ENCODE assay signal across 9 cellular contexts in the genomic region with DNA sequence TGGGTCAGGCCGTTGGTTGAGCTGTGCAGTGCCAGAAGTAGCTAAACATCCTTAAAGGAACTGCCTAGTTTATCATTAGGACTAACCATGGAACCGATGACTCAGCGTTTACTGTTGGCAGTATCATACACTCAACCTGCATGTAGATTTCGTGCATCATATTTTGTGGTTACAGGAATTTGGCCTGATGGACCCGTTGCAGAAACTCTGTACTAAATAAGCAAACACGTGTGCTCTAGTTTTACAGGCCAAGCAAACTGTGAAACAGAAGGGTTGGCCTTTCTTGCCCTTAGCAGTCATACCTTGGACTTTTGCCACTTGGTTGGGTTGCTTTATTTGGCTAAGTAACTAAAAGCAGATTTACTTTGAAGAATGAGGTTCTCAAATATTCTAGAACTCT. TPM values are rescaled to one million over a fixed set of nuclear protein-coding genes. Genes with fewer than 3 reads are reported as not detected.
DNase-seq lines count a peak whose midpoint lies in the region; ATAC-seq and TF ChIP-seq lines count a peak whose summit lies in the region.
"Had no signal": no experiment of that assay in that cellular context is flagged by ENCODE, and none has a peak within 500 bp of the region (broad histone marks: within the 10 kb centered on the region; RNA-seq: fewer than 3 reads in every experiment).

No MANE protein-coding gene starts in this region.

- H3K27me3 ChIP-seq in dorsolateral prefrontal cortex: no peaks in the 10 kb centered on the region
- no peaks in the 10 kb centered on the region for H3K27me3 ChIP-seq in mucosa of rectum (ENCODE audit: control insufficient read depth in 2 of 2, insufficient read depth in 2 of 2, low read length in 2 of 2)

- intact Hi-C loops in dorsolateral prefrontal cortex (cut with DNase I): no loop called here

- peaks cover 17 to 33% of the 10 kb centered on the region in 2 donors for H3K36me3 ChIP-seq in mucosa of rectum (ENCODE audit: control insufficient read depth in 2 of 2, insufficient read depth in 2 of 2, low read length in 2 of 2)

- no peak for TF ChIP-seq CTCF in dorsolateral prefrontal cortex (IDR thresholded peaks at IDR 0.05 in 54 of 56, conservative IDR thresholded peaks at IDR 0.05 in 2 of 56; ENCODE audit: low read depth in 1 of 56, partially characterized antibody in 56 of 56)

- H3K27ac ChIP-seq in dorsolateral prefrontal cortex: peak overlapping the region in 44 of 59 donors; percentile 9 to 85 (median 62)
- peak overlapping the region; percentile 41 to 56 for H3K27ac ChIP-seq in mucosa of rectum (ENCODE audit: low read depth in 2 of 2, low read length in 2 of 2)

- ATAC-seq in HG03135 (IDR thresholded peaks at IDR 0.05; ENCODE audit: unreplicated experiment): no peak
- ATAC-seq in GM19351 (IDR thresholded peaks at IDR 0.05; ENCODE audit: unreplicated experiment): no peak

- peaks cover 14 to 20% of the 10 kb centered on the region in 2 donors for H3K4me1 ChIP-seq in mucosa of rectum (ENCODE audit: control insufficient read depth in 2 of 2, insufficient read depth in 2 of 2, low read length in 2 of 2)

- no peaks in the 10 kb centered on the region for H3K9me3 ChIP-seq in mucosa of rectum (ENCODE audit: control insufficient read depth in 2 of 2, low read length in 2 of 2)

- DNase-seq in AG08395 (ENCODE audit: low spot score) (peak; percentile 92), NCI-H2196 treated with DMSO at 0.1 percent for 48 hours (lab: John Stamatoyannopoulos, UW; ENCODE audit: unreplicated experiment) (peak; percentile 52), dorsolateral prefrontal cortex (no peak), NCI-H128 (lab: John Stamatoyannopoulos, UW; ENCODE audit: unreplicated experiment) (no peak), AML-193 (lab: John Stamatoyannopoulos, UW) (no peak)

- H3K4me3 ChIP-seq in dorsolateral prefrontal cortex: no peak overlapping the region
- H3K4me3 ChIP-seq in mucosa of rectum (ENCODE audit: low read length in 2 of 2): no peak overlapping the region
- H3K4me3 ChIP-seq: skin epidermis had no signal

- no peak overlapping the region for H3K9ac ChIP-seq in mucosa of rectum (ENCODE audit: low read depth in 1 of 2, low read length in 2 of 2)

RNA-seq across cellular contexts. Expression of gene DGLUCY, which starts 35.6 kb away (rescaled TPM):
- 100 to 1,000 TPM in 58 of 120 experiments, 10 to 100 TPM in 62; 70.3 to 143 (median 98.7) TPM for total RNA-seq in dorsolateral prefrontal cortex

Comparison
In these comparisons a context has a peak if more than half of its experiments do, and no peak if none do; other contexts are left out.
1. DNase-seq: peak in AG08395 (single experiment) and NCI-H2196 treated with DMSO at 0.1 percent for 48 hours (single experiment); none in dorsolateral prefrontal cortex (0 of 10), NCI-H128 (single experiment) and AML-193 (0 of 2).